In the genomic region with DNA sequence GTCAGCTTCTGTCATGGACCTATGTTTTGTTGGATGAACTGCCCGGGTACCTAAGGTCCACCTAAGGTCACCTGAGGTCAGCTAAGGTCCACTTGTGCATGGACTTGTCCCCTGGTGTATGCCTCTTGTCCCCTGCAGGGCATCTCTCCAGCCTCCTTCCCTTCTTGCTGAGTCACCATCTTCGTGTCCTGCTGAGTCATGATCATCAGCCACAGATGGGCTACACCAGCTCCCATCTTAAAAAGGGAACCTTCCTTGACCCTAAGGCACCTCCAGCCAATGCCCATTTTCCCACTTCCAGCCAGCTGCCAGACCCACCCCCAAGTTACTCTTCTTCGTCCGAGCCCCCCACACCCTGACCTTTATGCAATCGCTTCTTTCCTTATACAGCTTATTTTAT, we compare ENCODE assay signal across 16 cellular contexts.
DNase-seq lines count a peak whose midpoint lies in the region; ATAC-seq and TF ChIP-seq lines count a peak whose summit lies in the region.
"Had no signal": no experiment of that assay in that cellular context is flagged by ENCODE, and none has a peak within 500 bp of the region (broad histone marks: within the 10 kb centered on the region; RNA-seq: fewer than 3 reads in every experiment).

No MANE protein-coding gene starts in this region.

- H3K27me3 ChIP-seq in mammary epithelial cell (ENCODE audit: insufficient read depth, low read length) (no peaks in the 10 kb centered on the region), esophagus muscularis mucosa (peaks cover 0 to 11% (median 0%) of the 10 kb centered on the region in 4 donors)
- H3K27me3 ChIP-seq: cardiac muscle cell, pancreas had no signal

- H3K4me3 Mint-ChIP-seq in MCF 10A (ENCODE audit: unreplicated experiment) (no peak overlapping the region), type B pancreatic cell (no peak overlapping the region)
- no peak overlapping the region for H3K4me3 Mint-ChIP-seq in activated CD4-positive, alpha-beta memory T cell treated with anti-CD3 and anti-CD28 coated beads, Interleukin-2, amount 10 ng/mL, durations not matched to agents 7 days and 5 days

- no TSS peak for BruUV-seq in MCF 10A (replicated peaks; lab: Mats Ljungman, UMichigan)
- BruUV-seq in mammary epithelial cell (replicated peaks; lab: Mats Ljungman, UMichigan), result no TSS peak

- ATAC-seq in GM18511 (IDR thresholded peaks at IDR 0.05; ENCODE audit: unreplicated experiment), result no peak
- ATAC-seq: pancreas had no signal

- no peak for TF ChIP-seq POLR2A in esophagus muscularis mucosa (IDR thresholded peaks at IDR 0.05; ENCODE audit: low read depth)

- intact Hi-C loops in MCF 10A (cut with micrococcal nuclease) (no loop called here), mammary epithelial cell (cut with micrococcal nuclease) (no loop called here), esophagus muscularis mucosa (cut with DNase I) (no loop called here)

- 66% methylated on average over 5 of the region's 5 CpGs for WGBS in mammary epithelial cell (ENCODE audit: low coverage, missing lambda C conversion rate)
- WGBS in esophagus muscularis mucosa, result 74% methylated on average over 5 of the region's 5 CpGs

- no peak overlapping the region for H2AFZ ChIP-seq in mammary epithelial cell (ENCODE audit: low read depth, low read length)

- dilution Hi-C loops in mammary epithelial cell (cut with HindIII; ENCODE audit: low sequenced_read_pairs), result loop anchor here (5.0 kb wide), 1 partner anchor 65 kb away; no protein-coding TSS in a partner anchor

- CTCF ChIA-PET in MCF 10A (lab: Yijun Ruan, JAX) (interaction anchor here (0.6 to 0.7 kb wide), 2 partner anchors 21 to 103 kb away, joined by 3 read pairs; no protein-coding TSS in a partner anchor), mammary epithelial cell (lab: Charles Lee; ENCODE audit: low non-redundant PET) (no interaction called here)
- CTCF ChIA-PET in activated CD4-positive, alpha-beta memory T cell treated with anti-CD3 and anti-CD28 coated beads, Interleukin-2, amount 10 ng/mL, durations not matched to agents 7 days and 5 days (lab: Charles Lee), result no interaction called here

- H3K79me2 ChIP-seq in mammary epithelial cell (ENCODE audit: insufficient read depth, low read length), result no peaks in the 10 kb centered on the region

- H3K36me3 Mint-ChIP-seq in MCF 10A (ENCODE audit: insufficient read depth, unreplicated experiment), result no peaks in the 10 kb centered on the region
- H3K36me3 Mint-ChIP-seq in type B pancreatic cell, result no peaks in the 10 kb centered on the region
- H3K36me3 Mint-ChIP-seq in activated CD4-positive, alpha-beta memory T cell treated with anti-CD3 and anti-CD28 coated beads, Interleukin-2, amount 10 ng/mL, durations not matched to agents 7 days and 5 days (ENCODE audit: low read depth), result no peaks in the 10 kb centered on the region

- H3K27ac Mint-ChIP-seq in MCF 10A (ENCODE audit: low read depth, unreplicated experiment) (no peak overlapping the region), type B pancreatic cell (no peak overlapping the region)
- H3K27ac Mint-ChIP-seq in activated CD4-positive, alpha-beta memory T cell treated with anti-CD3 and anti-CD28 coated beads, Interleukin-2, amount 10 ng/mL, durations not matched to agents 7 days and 5 days, result no peak overlapping the region

- H3K9me3 ChIP-seq in mammary epithelial cell (replicated peaks; ENCODE audit: insufficient read depth, low read length) (peaks cover 26% of the 10 kb centered on the region), esophagus muscularis mucosa (peaks cover 0 to 6% (median 4%) of the 10 kb centered on the region in 4 donors)
- H3K9me3 ChIP-seq: pancreas had no signal

- no peak for TF ChIP-seq EP300 in esophagus muscularis mucosa (IDR thresholded peaks at IDR 0.05)

- peaks cover 17% of the 10 kb centered on the region for H3K4me1 Mint-ChIP-seq in MCF 10A (ENCODE audit: insufficient read depth, unreplicated experiment)
- H3K4me1 Mint-ChIP-seq in type B pancreatic cell (ENCODE audit: unreplicated experiment), result no peaks in the 10 kb centered on the region
- no peaks in the 10 kb centered on the region for H3K4me1 Mint-ChIP-seq in activated CD4-positive, alpha-beta memory T cell treated with anti-CD3 and anti-CD28 coated beads, Interleukin-2, amount 10 ng/mL, durations not matched to agents 7 days and 5 days

- POLR2A ChIA-PET in MCF 10A (lab: Yijun Ruan, JAX), result no interaction called here
- POLR2A ChIA-PET in activated CD4-positive, alpha-beta memory T cell treated with anti-CD3 and anti-CD28 coated beads, Interleukin-2, amount 10 ng/mL, durations not matched to agents 7 days and 5 days (lab: Charles Lee), result no interaction called here

- no peaks in the 10 kb centered on the region for H4K20me1 ChIP-seq in mammary epithelial cell (ENCODE audit: insufficient read depth, low read length)

- TF ChIP-seq CTCF in MCF 10A (IDR thresholded peaks at IDR 0.05; ENCODE audit: unreplicated experiment) (no peak), mammary epithelial cell (conservative IDR thresholded peaks at IDR 0.05 in 1 of 2, IDR thresholded peaks at IDR 0.05 in 1 of 2; ENCODE audit: extremely low read depth in 1 of 2, insufficient read depth in 1 of 2, low read depth in 1 of 2, low read length in 2 of 2) (no peak), esophagus muscularis mucosa (IDR thresholded peaks at IDR 0.05) (no peak), type B pancreatic cell (conservative IDR thresholded peaks at IDR 0.05) (no peak)

- H3K27ac ChIP-seq in mammary epithelial cell (ENCODE audit: insufficient read depth, low read depth, low read length) (no peak overlapping the region), esophagus muscularis mucosa (replicated peaks in 1 of 4) (no peak overlapping the region)
- H3K27ac ChIP-seq: cardiac muscle cell, pancreas, SK-N-MC, VCaP had no signal

- H3K9me3 Mint-ChIP-seq in MCF 10A (ENCODE audit: unreplicated experiment) (no peaks in the 10 kb centered on the region), type B pancreatic cell (peaks cover 12% of the 10 kb centered on the region)
- H3K9me3 Mint-ChIP-seq in activated CD4-positive, alpha-beta memory T cell treated with anti-CD3 and anti-CD28 coated beads, Interleukin-2, amount 10 ng/mL, durations not matched to agents 7 days and 5 days, result no peaks in the 10 kb centered on the region

- H3K36me3 ChIP-seq in mammary epithelial cell (ENCODE audit: insufficient read depth, low read length) (no peaks in the 10 kb centered on the region), esophagus muscularis mucosa (no peaks in the 10 kb centered on the region)
- H3K36me3 ChIP-seq: cardiac muscle cell, pancreas had no signal

- H3K4me3 ChIP-seq in mammary epithelial cell (replicated peaks in 1 of 3; ENCODE audit: insufficient read depth in 1 of 3, low read depth in 2 of 3, low read length in 3 of 3) (no peak overlapping the region), esophagus muscularis mucosa (no peak overlapping the region)
- H3K4me3 ChIP-seq: cardiac muscle cell, pancreas, SK-N-MC, smooth muscle cell had no signal

- no peak overlapping the region for H3K4me2 ChIP-seq in mammary epithelial cell (ENCODE audit: insufficient read depth, low read depth, low read length)
- H3K4me2 ChIP-seq: smooth muscle cell had no signal

- in situ Hi-C loops in mammary epithelial cell (cut with MboI; ENCODE audit: low sequenced_read_pairs in 2 of 2), result no loop called here

- H3K9ac ChIP-seq in mammary epithelial cell (ENCODE audit: insufficient read depth, low read length), result no peak overlapping the region

- DNase-seq in MCF 10A (ENCODE audit: unreplicated experiment) (peak; percentile 31), mammary epithelial cell (no peak), NCI-H460 (ENCODE audit: extremely low read depth, low read depth) (peak; percentile 35), esophagus muscularis mucosa (ENCODE audit: extremely low spot score) (peak; percentile 60), type B pancreatic cell (ENCODE audit: extremely low spot score, unreplicated experiment) (peak; percentile 22), UCSD-AML1 (lab: John Stamatoyannopoulos, UW; ENCODE audit: unreplicated experiment) (no peak)
- DNase-seq in activated CD4-positive, alpha-beta memory T cell treated with anti-CD3 and anti-CD28 coated beads, Interleukin-2, amount 10 ng/mL, durations not matched to agents 7 days and 5 days, result no peak
- DNase-seq: activated naive CD4-positive, alpha-beta T cell treated with Interleukin-2 at 50 U/mL for 16 hours; kidney glomerular epithelial cell; NK-92 treated with Interleukin-12 subunit alpha and Interleukin-12 subunit beta, amount 100 ng/mL, for 24 hours; pancreas had no signal

- H3K27me3 Mint-ChIP-seq in MCF 10A (ENCODE audit: insufficient read depth, unreplicated experiment), result no peaks in the 10 kb centered on the region
- no peaks in the 10 kb centered on the region for H3K27me3 Mint-ChIP-seq in type B pancreatic cell
- H3K27me3 Mint-ChIP-seq in activated CD4-positive, alpha-beta memory T cell treated with anti-CD3 and anti-CD28 coated beads, Interleukin-2, amount 10 ng/mL, durations not matched to agents 7 days and 5 days, result no peaks in the 10 kb centered on the region

- H3K4me1 ChIP-seq in mammary epithelial cell (ENCODE audit: insufficient read depth, low read length), result no peaks in the 10 kb centered on the region
- H3K4me1 ChIP-seq in esophagus muscularis mucosa, result no peaks in the 10 kb centered on the region
- H3K4me1 ChIP-seq: pancreas had no signal

Comparison
In these comparisons a context has a peak if more than half of its experiments do, and no peak if none do; other contexts are left out.
1. DNase-seq: peak in MCF 10A (single experiment), NCI-H460 (single experiment), esophagus muscularis mucosa (single experiment) and type B pancreatic cell (single experiment); none in mammary epithelial cell (single experiment), activated CD4-positive, alpha-beta memory T cell treated with anti-CD3 and anti-CD28 coated beads, Interleukin-2, amount 10 ng/mL, durations not matched to agents 7 days and 5 days (single experiment) and UCSD-AML1 (single experiment).